In genomic region chr9:27447036-27447700, GRCh38 we compare ENCODE assay signal across 1 cellular context.
TF ChIP-seq lines count a peak whose summit lies in the region.

No MANE protein-coding gene starts in this region.

TF ChIP-seq in GM23338, 12 proteins besides CTCF, POLR2A, EP300 and RAD21:
- TF ChIP-seq ZNF462 (CRISPR knock-in tag; IDR thresholded peaks at IDR 0.05), result no peak
- TF ChIP-seq NANOG (IDR thresholded peaks at IDR 0.05; ENCODE audit: borderline replicate concordance), result no peak
- no peak for TF ChIP-seq CREB1 (CRISPR knock-in tag; IDR thresholded peaks at IDR 0.05; ENCODE audit: low read depth)
- TF ChIP-seq EZH2 (IDR thresholded peaks at IDR 0.05; ENCODE audit: low read depth, unreplicated experiment), result no peak
- no peak for TF ChIP-seq ZNF114 (CRISPR knock-in tag; IDR thresholded peaks at IDR 0.05)
- TF ChIP-seq REST (IDR thresholded peaks at IDR 0.05; ENCODE audit: unreplicated experiment), result no peak
- no peak for TF ChIP-seq ZNF331 (CRISPR knock-in tag; IDR thresholded peaks at IDR 0.05; ENCODE audit: low read depth)
- no peak for TF ChIP-seq ETS1 (IDR thresholded peaks at IDR 0.05)
- TF ChIP-seq EZH2phosphoT487 (IDR thresholded peaks at IDR 0.05; ENCODE audit: unreplicated experiment), result no peak
- TF ChIP-seq STAT1 (IDR thresholded peaks at IDR 0.05; ENCODE audit: unreplicated experiment), result no peak
- TF ChIP-seq POLR2AphosphoS5 (IDR thresholded peaks at IDR 0.05; ENCODE audit: low read depth), result no peak
- TF ChIP-seq JUNB (IDR thresholded peaks at IDR 0.05; ENCODE audit: unreplicated experiment), result no peak
